ENCODE assay signal across 14 cellular contexts in the genomic region with DNA sequence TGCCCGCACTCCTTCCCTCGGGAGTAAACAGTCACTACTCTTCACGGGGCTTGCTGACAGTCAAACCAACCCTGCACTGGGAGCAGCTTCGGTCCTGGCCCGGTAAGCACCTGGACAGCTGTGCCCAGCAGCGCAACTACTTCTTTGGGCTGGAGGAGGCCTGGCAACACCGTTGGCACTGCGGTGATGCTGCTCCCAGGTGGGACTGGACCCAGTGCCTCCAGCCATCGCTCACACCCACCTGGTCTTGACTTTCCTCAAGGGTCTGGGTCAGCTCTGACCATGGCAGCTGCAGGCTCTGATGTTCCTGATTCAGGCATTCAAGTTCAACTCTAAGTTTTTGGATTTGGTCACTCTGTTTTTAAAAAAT. TPM values are rescaled to one million over a fixed set of nuclear protein-coding genes. Genes with fewer than 3 reads are reported as not detected.
DNase-seq lines count a peak whose midpoint lies in the region; ATAC-seq and TF ChIP-seq lines count a peak whose summit lies in the region.
"Had no signal": no experiment of that assay in that cellular context is flagged by ENCODE, and none has a peak within 500 bp of the region (broad histone marks: within the 10 kb centered on the region; RNA-seq: fewer than 3 reads in every experiment).

No MANE protein-coding gene starts in this region.

- H3K4me1 ChIP-seq in BLaER1 (peaks cover 58% of the 10 kb centered on the region), spleen (no peaks in the 10 kb centered on the region)
- H3K4me1 ChIP-seq: Caco-2 had no signal

- 69 to 94% (median 79%) methylated on average over 9 of the region's 9 CpGs for WGBS in spleen, 5 donors

- TF ChIP-seq CTCF in spleen (IDR thresholded peaks at IDR 0.05 in 8 of 11, conservative IDR thresholded peaks at IDR 0.05 in 3 of 11) = no peak

- intact Hi-C loops in spleen (cut with DNase I; ENCODE audit: low total_unique reads) = no loop called here
- intact Hi-C loops in activated naive CD4-positive, alpha-beta T cell treated with anti-CD3 and anti-CD28 coated beads for 36 hours (cut with micrococcal nuclease) = no loop called here

- no peaks in the 10 kb centered on the region for H3K27me3 ChIP-seq in BLaER1
- no peaks in the 10 kb centered on the region for H3K27me3 ChIP-seq in H7 (ENCODE audit: control insufficient read depth, insufficient read depth, low read length)
- H3K27me3 ChIP-seq in spleen (replicated peaks in 1 of 7) = no peaks in the 10 kb centered on the region

- H3K27ac ChIP-seq in BLaER1 (peak overlapping the region; percentile 77), spleen (no peak overlapping the region)
- H3K27ac ChIP-seq: C4-2B had no signal

- H4K20me1 ChIP-seq in BLaER1 = peaks cover 55% of the 10 kb centered on the region

- H3K4me1 Mint-ChIP-seq in activated naive CD4-positive, alpha-beta T cell treated with anti-CD3 and anti-CD28 coated beads for 36 hours (ENCODE audit: low read depth) = no peaks in the 10 kb centered on the region

- H3K36me3 Mint-ChIP-seq in activated naive CD4-positive, alpha-beta T cell treated with anti-CD3 and anti-CD28 coated beads for 36 hours (ENCODE audit: low read depth) = no peaks in the 10 kb centered on the region
- H3K36me3 Mint-ChIP-seq in activated naive CD4-positive, alpha-beta T cell treated with anti-CD3 and anti-CD28 coated beads, Interleukin-2, amount 50 U/mL, for 72 hours = no peaks in the 10 kb centered on the region
- H3K36me3 Mint-ChIP-seq: CD8-positive, alpha-beta T cell had no signal

- H3K27ac Mint-ChIP-seq in activated naive CD4-positive, alpha-beta T cell treated with anti-CD3 and anti-CD28 coated beads for 36 hours = no peak overlapping the region
- no peak overlapping the region for H3K27ac Mint-ChIP-seq in activated naive CD4-positive, alpha-beta T cell treated with anti-CD3 and anti-CD28 coated beads, Interleukin-2, amount 50 U/mL, for 72 hours
- H3K27ac Mint-ChIP-seq: CD8-positive, alpha-beta T cell had no signal

- CTCF ChIA-PET in activated naive CD4-positive, alpha-beta T cell treated with anti-CD3 and anti-CD28 coated beads for 36 hours (lab: Charles Lee) = interaction anchor here (0.8 kb wide), 1 partner anchor 153 kb away, joined by 3 read pairs; no protein-coding TSS in a partner anchor

- H3K4me3 Mint-ChIP-seq in activated naive CD4-positive, alpha-beta T cell treated with anti-CD3 and anti-CD28 coated beads for 36 hours = no peak overlapping the region
- H3K4me3 Mint-ChIP-seq: CD8-positive, alpha-beta T cell had no signal

- H3K9me3 ChIP-seq in BLaER1 (no peaks in the 10 kb centered on the region), spleen (no peaks in the 10 kb centered on the region)
- H3K9me3 ChIP-seq: Caco-2 had no signal

- H3K4me2 ChIP-seq in BLaER1 = peak overlapping the region; percentile 91

- no peaks in the 10 kb centered on the region for H3K9me3 Mint-ChIP-seq in activated naive CD4-positive, alpha-beta T cell treated with anti-CD3 and anti-CD28 coated beads for 36 hours
- no peaks in the 10 kb centered on the region for H3K9me3 Mint-ChIP-seq in activated naive CD4-positive, alpha-beta T cell treated with anti-CD3 and anti-CD28 coated beads, Interleukin-2, amount 50 U/mL, for 72 hours
- H3K9me3 Mint-ChIP-seq: CD8-positive, alpha-beta T cell had no signal

- TF ChIP-seq POLR2A in spleen (IDR thresholded peaks at IDR 0.05) = no peak

- H3K36me3 ChIP-seq in BLaER1 (peaks cover 82% of the 10 kb centered on the region), H7 (replicated peaks; ENCODE audit: control insufficient read depth, insufficient read depth, low read length) (peaks cover 20% of the 10 kb centered on the region), spleen (peaks cover 0 to 40% (median 0%) of the 10 kb centered on the region in 6 donors)

- no peaks in the 10 kb centered on the region for H3K27me3 Mint-ChIP-seq in activated naive CD4-positive, alpha-beta T cell treated with anti-CD3 and anti-CD28 coated beads for 36 hours (ENCODE audit: low read depth)

- no peak overlapping the region; the same call in 1 of the 2 replicates for H3K4me3 ChIP-seq in BLaER1
- no peak overlapping the region for H3K4me3 ChIP-seq in H7 (ENCODE audit: insufficient read depth, low read depth, low read length)
- no peak overlapping the region for H3K4me3 ChIP-seq in spleen

- no peak for ATAC-seq in activated naive CD4-positive, alpha-beta T cell treated with anti-CD3 and anti-CD28 coated beads, Interleukin-2, amount 50 U/mL, for 72 hours
- ATAC-seq: CD8-positive, alpha-beta T cell had no signal

- DNase-seq in H7 (peak; percentile 13), mesenteric fat pad (ENCODE audit: low spot score) (peak; percentile 73), spleen (peak; percentile 51), NCI-H2107 treated with DMSO at 0.1 percent for 48 hours (lab: John Stamatoyannopoulos, UW; ENCODE audit: unreplicated experiment) (no peak)
- no peak for DNase-seq in activated naive CD4-positive, alpha-beta T cell treated with anti-CD3 and anti-CD28 coated beads for 36 hours
- DNase-seq in activated naive CD4-positive, alpha-beta T cell treated with anti-CD3 and anti-CD28 coated beads, Interleukin-2, amount 50 U/mL, for 72 hours (ENCODE audit: low spot score in 2 of 2) = no peak
- DNase-seq: ACHN; Caco-2; CD8-positive, alpha-beta T cell; DND-41; IMR-90; KBM-7 had no signal

- no peak overlapping the region for H3K9ac ChIP-seq in BLaER1

RNA-seq across cellular contexts. Expression of a gene that starts 53.8 kb away (rescaled TPM):
- 46.6 and 48.9 TPM in 2 replicates for total RNA-seq in H7 (2014; rRNA removed; shearing (Covaris generic))
- total RNA-seq in mesenteric fat pad = 0.58 TPM
- 1 to 10 TPM; 1.4 to 3.9 (median 2.8) TPM for total RNA-seq in spleen
- polyA plus RNA-seq in spleen = 1 to 10 TPM in 2 of 3 donors, under 1 TPM in 1; 0.85 to 2.9 (median 2.4) TPM
- total RNA-seq in activated naive CD4-positive, alpha-beta T cell treated with anti-CD3 and anti-CD28 coated beads for 36 hours = 10 to 100 TPM; 25.5 to 27.7 TPM
- 10 to 100 TPM; 26.3 to 26.6 TPM for total RNA-seq in activated naive CD4-positive, alpha-beta T cell treated with anti-CD3 and anti-CD28 coated beads, Interleukin-2, amount 50 U/mL, for 72 hours

Comparison
In these comparisons a context has a peak if more than half of its experiments do, and no peak if none do; other contexts are left out.
1. DNase-seq: peak in H7 (single experiment), mesenteric fat pad (single experiment) and spleen (single experiment); none in NCI-H2107 treated with DMSO at 0.1 percent for 48 hours (single experiment), activated naive CD4-positive, alpha-beta T cell treated with anti-CD3 and anti-CD28 coated beads for 36 hours (single experiment) and activated naive CD4-positive, alpha-beta T cell treated with anti-CD3 and anti-CD28 coated beads, Interleukin-2, amount 50 U/mL, for 72 hours (0 of 2).